ENCODE assay signal across 12 cellular contexts in genomic region chrX:45621356-45622041, GRCh38.
A peak's percentile ranks its signal among the peaks of the same experiment; 100 is the strongest.
DNase-seq lines count a peak whose midpoint lies in the region; ATAC-seq and TF ChIP-seq lines count a peak whose summit lies in the region.
"Had no signal": no experiment of that assay in that cellular context is flagged by ENCODE, and none has a peak within 500 bp of the region (broad histone marks: within the 10 kb centered on the region; RNA-seq: fewer than 3 reads in every experiment).

No MANE protein-coding gene starts in this region.

- CTCF ChIA-PET in activated CD8-positive, alpha-beta memory T cell treated with anti-CD3 and anti-CD28 coated beads, Interleukin-2, amount 10 ng/mL, durations not matched to agents 7 days and 5 days (lab: Charles Lee): interaction anchor here (1.4 kb wide), 1 partner anchor 89 kb away, joined by 3 read pairs; no protein-coding TSS in a partner anchor
- CTCF ChIA-PET in CD8-positive, alpha-beta T cell (lab: Charles Lee): interaction anchor here (0.5 kb wide), 1 partner anchor 12 kb away, joined by 3 read pairs; no protein-coding TSS in a partner anchor

- no peak overlapping the region for H3K27ac ChIP-seq in CD8-positive, alpha-beta T cell (ENCODE audit: low read depth, low read length)
- H3K27ac ChIP-seq: BLaER1, left ventricle myocardium inferior had no signal

- POLR2A ChIA-PET in CD8-positive, alpha-beta T cell (lab: Charles Lee): no interaction called here

- ATAC-seq in activated CD8-positive, alpha-beta memory T cell treated with anti-CD3 and anti-CD28 coated beads, Interleukin-2, amount 10 ng/mL, durations not matched to agents 7 days and 5 days: peak; percentile 55
- peak; percentile 71 for ATAC-seq in esophagus mucosa
- no peak for ATAC-seq in CD8-positive, alpha-beta T cell

- no peaks in the 10 kb centered on the region for H3K9me3 ChIP-seq in CD8-positive, alpha-beta T cell (ENCODE audit: low read length)
- H3K9me3 ChIP-seq: BLaER1, left ventricle myocardium inferior had no signal

- no peak overlapping the region for H3K27ac Mint-ChIP-seq in activated CD8-positive, alpha-beta memory T cell treated with anti-CD3 and anti-CD28 coated beads, Interleukin-2, amount 10 ng/mL, durations not matched to agents 7 days and 5 days
- H3K27ac Mint-ChIP-seq in CD8-positive, alpha-beta T cell: no peak overlapping the region

- no peak overlapping the region for H3K4me3 ChIP-seq in CD8-positive, alpha-beta T cell (ENCODE audit: low read depth, low read length)
- H3K4me3 ChIP-seq: BLaER1, left ventricle myocardium inferior had no signal

- H3K9me3 Mint-ChIP-seq in activated CD8-positive, alpha-beta memory T cell treated with anti-CD3 and anti-CD28 coated beads, Interleukin-2, amount 10 ng/mL, durations not matched to agents 7 days and 5 days (ENCODE audit: low read depth): peaks cover 9% of the 10 kb centered on the region
- H3K9me3 Mint-ChIP-seq in CD8-positive, alpha-beta T cell: no peaks in the 10 kb centered on the region

- TF ChIP-seq CTCF in CD8-positive, alpha-beta T cell (IDR thresholded peaks at IDR 0.05): no peak

- no peaks in the 10 kb centered on the region for H3K4me1 ChIP-seq in CD8-positive, alpha-beta T cell (ENCODE audit: insufficient read depth, low read length)
- H3K4me1 ChIP-seq: BLaER1, left ventricle myocardium inferior had no signal

- DNase-seq in activated CD8-positive, alpha-beta memory T cell treated with anti-CD3 and anti-CD28 coated beads, Interleukin-2, amount 10 ng/mL, durations not matched to agents 7 days and 5 days: no peak
- DNase-seq in activated CD8-positive, alpha-beta memory T cell treated with anti-CD3 and anti-CD28 coated beads for 24 hours: no peak
- DNase-seq in NCI-H69 (lab: John Stamatoyannopoulos, UW): peak; percentile 8
- DNase-seq in stromal cell of bone marrow (ENCODE audit: low read depth): peak; percentile 75
- DNase-seq in CD8-positive, alpha-beta T cell: no peak
- DNase-seq in NCI-H128 (lab: John Stamatoyannopoulos, UW; ENCODE audit: unreplicated experiment): no peak
- no peak for DNase-seq in NCI-H2227 (lab: John Stamatoyannopoulos, UW; ENCODE audit: unreplicated experiment)
- DNase-seq: caudate nucleus, left ventricle myocardium inferior, NCI-H2081 treated with DMSO at 0.1 percent for 48 hours had no signal

- intact Hi-C loops in CD8-positive, alpha-beta T cell (cut with DNase I, micrococcal nuclease): no loop called here

- H3K27me3 ChIP-seq in CD8-positive, alpha-beta T cell (ENCODE audit: insufficient read depth, low read length): no peaks in the 10 kb centered on the region
- H3K27me3 ChIP-seq: BLaER1 had no signal

- no peaks in the 10 kb centered on the region for H3K36me3 ChIP-seq in CD8-positive, alpha-beta T cell (ENCODE audit: insufficient read depth, low read length)
- H3K36me3 ChIP-seq: BLaER1, left ventricle myocardium inferior had no signal

- peaks cover 21% of the 10 kb centered on the region for H3K4me1 Mint-ChIP-seq in activated CD8-positive, alpha-beta memory T cell treated with anti-CD3 and anti-CD28 coated beads, Interleukin-2, amount 10 ng/mL, durations not matched to agents 7 days and 5 days
- H3K4me1 Mint-ChIP-seq in CD8-positive, alpha-beta T cell (ENCODE audit: low read depth): no peaks in the 10 kb centered on the region

- no peaks in the 10 kb centered on the region for H3K27me3 Mint-ChIP-seq in activated CD8-positive, alpha-beta memory T cell treated with anti-CD3 and anti-CD28 coated beads, Interleukin-2, amount 10 ng/mL, durations not matched to agents 7 days and 5 days
- H3K27me3 Mint-ChIP-seq in CD8-positive, alpha-beta T cell (ENCODE audit: low read depth): no peaks in the 10 kb centered on the region

- H3K36me3 Mint-ChIP-seq in activated CD8-positive, alpha-beta memory T cell treated with anti-CD3 and anti-CD28 coated beads, Interleukin-2, amount 10 ng/mL, durations not matched to agents 7 days and 5 days: peaks cover 10% of the 10 kb centered on the region
- no peaks in the 10 kb centered on the region for H3K36me3 Mint-ChIP-seq in CD8-positive, alpha-beta T cell

- H3K4me3 Mint-ChIP-seq in activated CD8-positive, alpha-beta memory T cell treated with anti-CD3 and anti-CD28 coated beads, Interleukin-2, amount 10 ng/mL, durations not matched to agents 7 days and 5 days: no peak overlapping the region
- H3K4me3 Mint-ChIP-seq in CD8-positive, alpha-beta T cell: no peak overlapping the region

Comparison
In these comparisons a context has a peak if more than half of its experiments do, and no peak if none do; other contexts are left out.
1. DNase-seq: peak in NCI-H69 (single experiment) and stromal cell of bone marrow (single experiment); none in activated CD8-positive, alpha-beta memory T cell treated with anti-CD3 and anti-CD28 coated beads, Interleukin-2, amount 10 ng/mL, durations not matched to agents 7 days and 5 days (single experiment), activated CD8-positive, alpha-beta memory T cell treated with anti-CD3 and anti-CD28 coated beads for 24 hours (single experiment), CD8-positive, alpha-beta T cell (0 of 7), NCI-H128 (single experiment) and NCI-H2227 (single experiment).